ENCODE assay signal across 27 cellular contexts in genomic region chr12:5173511-5174011, GRCh38.
DNase-seq lines count a peak whose midpoint lies in the region; ATAC-seq, FAIRE-seq and TF ChIP-seq lines count a peak whose summit lies in the region.
"Had no signal": no experiment of that assay in that cellular context is flagged by ENCODE, and none has a peak within 500 bp of the region (broad histone marks: within the 10 kb centered on the region; RNA-seq: fewer than 3 reads in every experiment).

No MANE protein-coding gene starts in this region.

- no peak for TF ChIP-seq CTCF in HCT116 (IDR thresholded peaks at IDR 0.05 in 2 of 3, conservative IDR thresholded peaks at IDR 0.05 in 1 of 3; ENCODE audit: borderline replicate concordance in 1 of 3, insufficient read depth in 1 of 3, low read depth in 2 of 3, low read length in 2 of 3)
- TF ChIP-seq CTCF in gastrocnemius medialis (IDR thresholded peaks at IDR 0.05 in 4 of 5, conservative IDR thresholded peaks at IDR 0.05 in 1 of 5), result no peak

- RAD21 ChIA-PET in HCT116 (lab: Charles Lee; ENCODE audit: low non-redundant PET in 1 of 2, low total read pairs in 2 of 2, uncharacterized antibody in 2 of 2, unreplicated experiment in 2 of 2), result interaction anchor here in 1 of 2 experiments (1.1 kb wide), 1 partner anchor 26 kb away, joined by 3 read pairs; no protein-coding TSS in a partner anchor

- no peaks in the 10 kb centered on the region for H3K9me2 ChIP-seq in HCT116 (ENCODE audit: insufficient read depth)

- H3K36me3 ChIP-seq in HCT116 (ENCODE audit: control insufficient read depth in 1 of 2, insufficient read depth in 2 of 2, low read length in 2 of 2) (peaks cover 0 to 2% of the 10 kb centered on the region in 2 experiments; a peak in 1 of 4 replicates), gastrocnemius medialis (no peaks in the 10 kb centered on the region)
- H3K36me3 ChIP-seq: neural progenitor cell, tibial artery had no signal

- peak overlapping the region; percentile 69 for H3K4me2 ChIP-seq in HCT116 (ENCODE audit: low read length)
- H3K4me2 ChIP-seq: neural progenitor cell had no signal

- H3K27ac Mint-ChIP-seq in activated naive CD8-positive, alpha-beta T cell treated with anti-CD3 and anti-CD28 coated beads, Interleukin-2, amount 50 U/mL, for 24 hours, result no peak overlapping the region
- H3K27ac Mint-ChIP-seq: activated CD4-positive, alpha-beta memory T cell treated with anti-CD3 and anti-CD28 coated beads for 36 hours; activated naive CD8-positive, alpha-beta T cell treated with anti-CD3 and anti-CD28 coated beads for 36 hours; B cell; neural progenitor cell; stimulated activated naive CD8-positive, alpha-beta T cell treated with anti-CD3 and anti-CD28 coated beads, Interleukin-15, amount 100 ng/mL, for 72 hours had no signal

- no peaks in the 10 kb centered on the region for H3K79me2 ChIP-seq in HCT116 (ENCODE audit: insufficient read depth, low read length)

- no peaks in the 10 kb centered on the region for H3K9me3 ChIP-seq in HCT116 (ENCODE audit: control insufficient read depth in 1 of 2, insufficient read depth in 1 of 2, low read depth in 1 of 2, low read length in 2 of 2)
- H3K9me3 ChIP-seq in gastrocnemius medialis, result no peaks in the 10 kb centered on the region
- H3K9me3 ChIP-seq: tibial artery had no signal

- H3K27me3 Mint-ChIP-seq in activated naive CD8-positive, alpha-beta T cell treated with anti-CD3 and anti-CD28 coated beads, Interleukin-2, amount 50 U/mL, for 24 hours, result peaks cover 8% of the 10 kb centered on the region

- no peak overlapping the region for H2AFZ ChIP-seq in HCT116 (ENCODE audit: low read depth, low read length, poor library complexity, severe bottlenecking)
- H2AFZ ChIP-seq: neural progenitor cell had no signal

- no peaks in the 10 kb centered on the region for H3K36me3 Mint-ChIP-seq in activated naive CD8-positive, alpha-beta T cell treated with anti-CD3 and anti-CD28 coated beads, Interleukin-2, amount 50 U/mL, for 24 hours (ENCODE audit: low read depth)
- H3K36me3 Mint-ChIP-seq: activated CD4-positive, alpha-beta memory T cell treated with anti-CD3 and anti-CD28 coated beads for 36 hours; activated naive CD8-positive, alpha-beta T cell treated with anti-CD3 and anti-CD28 coated beads for 36 hours; neural progenitor cell had no signal

- intact Hi-C loops in HCT116 (cut with micrococcal nuclease) (loop anchor here (5.0 to 10.0 kb wide), 3 partner anchors 339 to 931 kb away; no protein-coding TSS in a partner anchor), gastrocnemius medialis (cut with DNase I; ENCODE audit: low total_unique reads) (loop anchor here (5.0 to 10.0 kb wide), 3 partner anchors 74 to 159 kb away; no protein-coding TSS in a partner anchor)

- H3K9me3 Mint-ChIP-seq in activated naive CD8-positive, alpha-beta T cell treated with anti-CD3 and anti-CD28 coated beads, Interleukin-2, amount 50 U/mL, for 24 hours, result peaks cover 4% of the 10 kb centered on the region
- H3K9me3 Mint-ChIP-seq: activated CD4-positive, alpha-beta memory T cell treated with anti-CD3 and anti-CD28 coated beads for 36 hours; activated naive CD8-positive, alpha-beta T cell treated with anti-CD3 and anti-CD28 coated beads for 36 hours; neural progenitor cell; stimulated activated naive CD8-positive, alpha-beta T cell treated with anti-CD3 and anti-CD28 coated beads, Interleukin-15, amount 100 ng/mL, for 72 hours had no signal

- no peaks in the 10 kb centered on the region for H4K20me1 ChIP-seq in HCT116 (ENCODE audit: insufficient read depth)

- ATAC-seq in HCT116, result peak; percentile 79
- peak; percentile 49 to 60 for ATAC-seq in gastrocnemius medialis
- ATAC-seq in activated naive CD8-positive, alpha-beta T cell treated with anti-CD3 and anti-CD28 coated beads, Interleukin-2, amount 50 U/mL, for 24 hours, result no peak
- ATAC-seq: K562; sciatic nerve; stimulated activated naive CD8-positive, alpha-beta T cell treated with anti-CD3 and anti-CD28 coated beads, Interleukin-15, amount 100 ng/mL, for 72 hours had no signal

- H3K4me1 Mint-ChIP-seq in activated naive CD8-positive, alpha-beta T cell treated with anti-CD3 and anti-CD28 coated beads, Interleukin-2, amount 50 U/mL, for 24 hours, result no peaks in the 10 kb centered on the region
- H3K4me1 Mint-ChIP-seq: activated naive CD8-positive, alpha-beta T cell treated with anti-CD3 and anti-CD28 coated beads for 36 hours; B cell; central memory CD8-positive, alpha-beta T cell; stimulated activated naive CD8-positive, alpha-beta T cell treated with anti-CD3 and anti-CD28 coated beads, Interleukin-15, amount 100 ng/mL, for 72 hours had no signal

- DNase-seq in DMS53 (lab: John Stamatoyannopoulos, UW) (peak; percentile 63), DMS53 treated with DMSO at 0.1 percent for 48 hours (lab: John Stamatoyannopoulos, UW; ENCODE audit: unreplicated experiment) (no peak), HCT116 (ENCODE audit: low read depth, low spot score) (peak; percentile 51), RCC 7860 (ENCODE audit: low spot score) (peak; percentile 69), gastrocnemius medialis (peak; percentile 51 to 74), NCI-H2171 treated with DMSO at 0.1 percent for 48 hours (lab: John Stamatoyannopoulos, UW) (no peak)
- no peak for DNase-seq in activated T-cell treated with anti-CD3 and anti-CD28 coated beads, Interleukin-2, amount 50 U/mL, for 1 hour
- no peak for DNase-seq in activated naive CD8-positive, alpha-beta T cell treated with anti-CD3 and anti-CD28 coated beads, Interleukin-2, amount 50 U/mL, for 24 hours
- DNase-seq: activated CD4-positive, alpha-beta memory T cell treated with anti-CD3 and anti-CD28 coated beads for 36 hours; activated CD8-positive, alpha-beta memory T cell treated with anti-CD3 and anti-CD28 coated beads, Interleukin-2, amount 50 U/mL, for 48 hours; activated effector memory CD4-positive, alpha-beta T cell treated with Interleukin-2 at 50 U/mL for 16 hours; activated naive CD8-positive, alpha-beta T cell treated with anti-CD3 and anti-CD28 coated beads for 36 hours; HCEC 1CT; head of caudate nucleus; kidney glomerular epithelial cell; NCI-H1436 treated with DMSO at 0.1 percent for 48 hours; NCI-H526 treated with DMSO at 0.1 percent for 48 hours; posterior cingulate gyrus; stimulated activated naive CD8-positive, alpha-beta T cell treated with anti-CD3 and anti-CD28 coated beads, Interleukin-15, amount 100 ng/mL, for 72 hours; tibial artery had no signal

- BruUV-seq in HCT116 (replicated peaks; lab: Mats Ljungman, UMichigan), result no TSS peak

- TF ChIP-seq POLR2A in HCT116 (IDR thresholded peaks at IDR 0.05; ENCODE audit: borderline replicate concordance, extremely low read depth, insufficient read depth, insufficient read length) (no peak), gastrocnemius medialis (IDR thresholded peaks at IDR 0.05) (no peak)

- POLR2A ChIA-PET in HCT116 (lab: Charles Lee), result no interaction called here

- H3K27me3 ChIP-seq in HCT116 (ENCODE audit: insufficient read depth, low read length) (no peaks in the 10 kb centered on the region), gastrocnemius medialis (no peaks in the 10 kb centered on the region)
- H3K27me3 ChIP-seq: neural progenitor cell, tibial artery had no signal

- H3K4me1 ChIP-seq in HCT116 (ENCODE audit: control insufficient read depth in 1 of 2, insufficient read depth in 2 of 2, low read length in 2 of 2) (peaks cover 35 to 60% of the 10 kb centered on the region in 2 experiments), gastrocnemius medialis (peaks cover 25 to 37% of the 10 kb centered on the region in 2 donors)
- H3K4me1 ChIP-seq: neural progenitor cell had no signal

- FAIRE-seq in RCC 7860 (lab: Jason Lieb, UNC), result no peak
- FAIRE-seq: endothelial cell of umbilical vein, K562 had no signal

- no peak overlapping the region for H3K4me3 Mint-ChIP-seq in activated naive CD8-positive, alpha-beta T cell treated with anti-CD3 and anti-CD28 coated beads, Interleukin-2, amount 50 U/mL, for 24 hours
- H3K4me3 Mint-ChIP-seq: activated CD4-positive, alpha-beta memory T cell treated with anti-CD3 and anti-CD28 coated beads for 36 hours; activated naive CD8-positive, alpha-beta T cell treated with anti-CD3 and anti-CD28 coated beads for 36 hours; B cell; central memory CD8-positive, alpha-beta T cell; neural progenitor cell; stimulated activated naive CD8-positive, alpha-beta T cell treated with anti-CD3 and anti-CD28 coated beads, Interleukin-15, amount 100 ng/mL, for 72 hours had no signal

- H3K27ac ChIP-seq in HCT116 (ENCODE audit: low read depth, low read length), result peak overlapping the region; percentile 47; the same call in 1 of the 2 replicates
- peak overlapping the region in 3 of 4 donors; percentile 8 to 53 (median 36) for H3K27ac ChIP-seq in gastrocnemius medialis
- H3K27ac ChIP-seq: 22Rv1, neural progenitor cell, tibial artery had no signal

- CTCF ChIA-PET in HCT116 (lab: Charles Lee), result interaction anchor here (2.1 kb wide), 1 partner anchor 255 kb away, joined by 5 read pairs; no protein-coding TSS in a partner anchor

- TF ChIP-seq RAD21 in HCT116 (IDR thresholded peaks at IDR 0.05; ENCODE audit: low read depth), result no peak

- in situ Hi-C loops in gastrocnemius medialis (cut with MboI; ENCODE audit: low sequenced_read_pairs in 4 of 4), result no loop called here

- H3K4me3 ChIP-seq in HCT116 (replicated peaks in 1 of 2; ENCODE audit: low read depth in 1 of 2, low read length in 2 of 2) (peak overlapping the region in 1 of 2 experiments; percentile 31; a peak in 2 of 4 replicates), gastrocnemius medialis (no peak overlapping the region)
- H3K4me3 ChIP-seq: K562, neural progenitor cell, tibial artery had no signal

- H3K9ac ChIP-seq in HCT116 (ENCODE audit: low read length), result peak overlapping the region; percentile 50
- H3K9ac ChIP-seq: neural progenitor cell had no signal

TF ChIP-seq in HCT116, 20 proteins besides CTCF, POLR2A, EP300 and RAD21:
- peak; percentile 68 for TF ChIP-seq JUND (IDR thresholded peaks at IDR 0.05)
- no peak for TF ChIP-seq POLR2AphosphoS5 (IDR thresholded peaks at IDR 0.05; ENCODE audit: low read depth, low read length)
- peak; percentile 58 for TF ChIP-seq SP1 (IDR thresholded peaks at IDR 0.05; ENCODE audit: low read depth)
- TF ChIP-seq SRF (IDR thresholded peaks at IDR 0.05; ENCODE audit: low read depth), result 0 out of 2 replicates have a peak, but pooled peaks have one; percentile 18
- TF ChIP-seq CBX3 (IDR thresholded peaks at IDR 0.05; ENCODE audit: low read depth), result no peak

Comparison
In these comparisons a context has a peak if more than half of its experiments do, and no peak if none do; other contexts are left out.
1. DNase-seq: peak in DMS53 (single experiment), HCT116 (single experiment), RCC 7860 (single experiment) and gastrocnemius medialis (2 of 2); none in DMS53 treated with DMSO at 0.1 percent for 48 hours (single experiment), activated T-cell treated with anti-CD3 and anti-CD28 coated beads, Interleukin-2, amount 50 U/mL, for 1 hour (single experiment), NCI-H2171 treated with DMSO at 0.1 percent for 48 hours (single experiment) and activated naive CD8-positive, alpha-beta T cell treated with anti-CD3 and anti-CD28 coated beads, Interleukin-2, amount 50 U/mL, for 24 hours (single experiment).